ENCODE assay signal across 23 cellular contexts in genomic region chr12:54163147-54163546, GRCh38.
"Had no signal": no experiment of that assay in that cellular context is flagged by ENCODE, and none has a peak within 500 bp of the region (broad histone marks: within the 10 kb centered on the region; RNA-seq: fewer than 3 reads in every experiment).

No MANE protein-coding gene starts in this region.

- DNase-seq: activated B cell treated with CpG ODN at 0.5 μM for 24 hours; activated CD4-positive, alpha-beta memory T cell treated with anti-CD3 and anti-CD28 coated beads for 36 hours; activated CD4-positive, alpha-beta T cell treated with anti-CD3 and anti-CD28 coated beads for 1 hour; activated CD4-positive, alpha-beta T cell treated with anti-CD3 and anti-CD28 coated beads, Interleukin-2, amount 10 ng/mL, durations not matched to agents 24 days and 14 days; activated CD8-positive, alpha-beta memory T cell treated with anti-CD3 and anti-CD28 coated beads for 24 hours; activated effector memory CD4-positive, alpha-beta T cell treated with anti-CD3 and anti-CD28 coated beads, Interleukin-2, amount 50 U/mL, for 16 hours; activated naive CD4-positive, alpha-beta T cell treated with anti-CD3 and anti-CD28 coated beads for 36 hours; activated T-cell treated with anti-CD3 and anti-CD28 coated beads, Interleukin-2, amount 50 U/mL, for 4 hours; amygdala; brain microvascular endothelial cell; Kasumi-1; KBM-7; NCI-H1048; NCI-H146; NCI-H2081 treated with DMSO at 0.1 percent for 48 hours; OCI-M1; RPMI8226; SW 1271 had no signal

- H3K36me3 Mint-ChIP-seq: activated naive CD8-positive, alpha-beta T cell had no signal

- H3K27ac Mint-ChIP-seq: activated B cell treated with CpG ODN at 0.5 μM for 24 hours; activated CD4-positive, alpha-beta memory T cell treated with anti-CD3 and anti-CD28 coated beads for 36 hours; activated CD4-positive, alpha-beta T cell treated with anti-CD3 and anti-CD28 coated beads, Interleukin-2, amount 10 ng/mL, durations not matched to agents 24 days and 14 days; activated naive CD4-positive, alpha-beta T cell treated with anti-CD3 and anti-CD28 coated beads for 36 hours; activated naive CD8-positive, alpha-beta T cell had no signal

- H3K27ac ChIP-seq: brain microvascular endothelial cell, cardiac muscle cell had no signal

- H3K4me3 Mint-ChIP-seq: activated B cell treated with CpG ODN at 0.5 μM for 24 hours; activated CD4-positive, alpha-beta memory T cell treated with anti-CD3 and anti-CD28 coated beads for 36 hours; activated CD4-positive, alpha-beta T cell treated with anti-CD3 and anti-CD28 coated beads, Interleukin-2, amount 10 ng/mL, durations not matched to agents 24 days and 14 days; activated naive CD4-positive, alpha-beta T cell treated with anti-CD3 and anti-CD28 coated beads for 36 hours; activated naive CD8-positive, alpha-beta T cell; activated T-cell treated with anti-CD3 and anti-CD28 coated beads, Interleukin-2, amount 50 U/mL, for 4 hours had no signal

- H3K4me1 Mint-ChIP-seq: activated CD4-positive, alpha-beta T cell treated with anti-CD3 and anti-CD28 coated beads, Interleukin-2, amount 10 ng/mL, durations not matched to agents 24 days and 14 days had no signal

- ATAC-seq: activated T-cell treated with anti-CD3 and anti-CD28 coated beads, Interleukin-2, amount 50 U/mL, for 4 hours; Panc1; Right ventricle myocardium inferior; SK-N-SH treated with all-trans-retinoic acid at 6 μM for 48 hours had no signal

- H3K9me3 Mint-ChIP-seq: activated B cell treated with CpG ODN at 0.5 μM for 24 hours; activated CD4-positive, alpha-beta memory T cell treated with anti-CD3 and anti-CD28 coated beads for 36 hours; activated CD4-positive, alpha-beta T cell treated with anti-CD3 and anti-CD28 coated beads, Interleukin-2, amount 10 ng/mL, durations not matched to agents 24 days and 14 days; activated naive CD4-positive, alpha-beta T cell treated with anti-CD3 and anti-CD28 coated beads for 36 hours; activated T-cell treated with anti-CD3 and anti-CD28 coated beads, Interleukin-2, amount 50 U/mL, for 4 hours had no signal
